Comparison of ENCODE assay signal across 16 cellular contexts in genomic region chr13:103246581-103247200, GRCh38.
DNase-seq lines count a peak whose midpoint lies in the region; TF ChIP-seq lines count a peak whose summit lies in the region.
"Had no signal": no experiment of that assay in that cellular context is flagged by ENCODE, and none has a peak within 500 bp of the region (broad histone marks: within the 10 kb centered on the region; RNA-seq: fewer than 3 reads in every experiment).

No MANE protein-coding gene starts in this region.

- peaks cover 5% of the 10 kb centered on the region for H3K4me1 Mint-ChIP-seq in progenitor cell of endocrine pancreas (ENCODE audit: low read depth)
- no peaks in the 10 kb centered on the region for H3K4me1 Mint-ChIP-seq in type B pancreatic cell (ENCODE audit: unreplicated experiment)
- H3K4me1 Mint-ChIP-seq: CD14-positive monocyte; CD4-positive, alpha-beta memory T cell had no signal

- peaks cover 3% of the 10 kb centered on the region for H3K27me3 Mint-ChIP-seq in progenitor cell of endocrine pancreas
- H3K27me3 Mint-ChIP-seq in type B pancreatic cell, result no peaks in the 10 kb centered on the region
- H3K27me3 Mint-ChIP-seq: CD4-positive, alpha-beta memory T cell had no signal

- H3K4me3 Mint-ChIP-seq in progenitor cell of endocrine pancreas (ENCODE audit: low read depth) (no peak overlapping the region), type B pancreatic cell (no peak overlapping the region)
- H3K4me3 Mint-ChIP-seq: CD14-positive monocyte; CD4-positive, alpha-beta memory T cell; HFFc6 had no signal

- H3K36me3 Mint-ChIP-seq in progenitor cell of endocrine pancreas (ENCODE audit: insufficient read depth), result no peaks in the 10 kb centered on the region
- no peaks in the 10 kb centered on the region for H3K36me3 Mint-ChIP-seq in type B pancreatic cell
- H3K36me3 Mint-ChIP-seq: CD14-positive monocyte; CD4-positive, alpha-beta memory T cell had no signal

- H3K27ac Mint-ChIP-seq in progenitor cell of endocrine pancreas, result peak overlapping the region; percentile 8
- no peak overlapping the region for H3K27ac Mint-ChIP-seq in type B pancreatic cell
- H3K27ac Mint-ChIP-seq: CD14-positive monocyte; CD4-positive, alpha-beta memory T cell; HFFc6 had no signal

- TF ChIP-seq CTCF in progenitor cell of endocrine pancreas (IDR thresholded peaks at IDR 0.05; ENCODE audit: unreplicated experiment) (no peak), type B pancreatic cell (conservative IDR thresholded peaks at IDR 0.05) (no peak)

- peaks cover 10% of the 10 kb centered on the region for H3K9me3 Mint-ChIP-seq in progenitor cell of endocrine pancreas (ENCODE audit: low read depth)
- peaks cover 4% of the 10 kb centered on the region for H3K9me3 Mint-ChIP-seq in type B pancreatic cell

- DNase-seq in DMS 273 (lab: John Stamatoyannopoulos, UW; ENCODE audit: unreplicated experiment) (peak; percentile 33), NCI-H524 treated with DMSO at 0.1 percent for 48 hours (lab: John Stamatoyannopoulos, UW) (peak; percentile 69), amniotic epithelial cell (ENCODE audit: low read depth) (peak; percentile 4), progenitor cell of endocrine pancreas (ENCODE audit: low spot score, unreplicated experiment) (no peak), T-helper 1 cell (no peak), type B pancreatic cell (ENCODE audit: extremely low spot score, unreplicated experiment) (no peak), activated gamma-delta T cell treated with Interleukin-2 at 50 U/mL for 16 hours (no peak)
- DNase-seq: 8988T; CD4-positive, alpha-beta memory T cell; DMS53; DND-41; EL; GOT3; H7; HFFc6 had no signal

Comparison
In these comparisons a context has a peak if more than half of its experiments do, and no peak if none do; other contexts are left out.
1. DNase-seq: peak in DMS 273 (single experiment), NCI-H524 treated with DMSO at 0.1 percent for 48 hours (single experiment) and amniotic epithelial cell (single experiment); none in progenitor cell of endocrine pancreas (single experiment), T-helper 1 cell (0 of 5), type B pancreatic cell (single experiment) and activated gamma-delta T cell treated with Interleukin-2 at 50 U/mL for 16 hours (single experiment).